In genomic region chr16:5965321-5965720, GRCh38 we compare ENCODE assay signal across 25 cellular contexts.
"Had no signal": no experiment of that assay in that cellular context is flagged by ENCODE, and none has a peak within 500 bp of the region (broad histone marks: within the 10 kb centered on the region; RNA-seq: fewer than 3 reads in every experiment).

No MANE protein-coding gene starts in this region.

- H3K27ac Mint-ChIP-seq: activated CD4-positive, alpha-beta memory T cell treated with anti-CD3 and anti-CD28 coated beads, Interleukin-2, amount 10 ng/mL, durations not matched to agents 7 days and 5 days; activated CD4-positive, alpha-beta T cell treated with anti-CD3 and anti-CD28 coated beads, Interleukin-2, amount 10 ng/mL, durations not matched to agents 7 days and 5 days; activated naive CD4-positive, alpha-beta T cell treated with anti-CD3 and anti-CD28 coated beads, Interleukin-2, amount 10 ng/mL, durations not matched to agents 7 days and 5 days; activated naive CD8-positive, alpha-beta T cell treated with anti-CD3 and anti-CD28 coated beads for 36 hours; activated T-helper 17 cell treated with anti-CD3 and anti-CD28 coated beads, Interleukin-2, amount 50 U/mL, for 72 hours; T-cell had no signal

- H3K36me3 Mint-ChIP-seq: activated naive CD4-positive, alpha-beta T cell treated with anti-CD3 and anti-CD28 coated beads, Interleukin-2, amount 10 ng/mL, durations not matched to agents 7 days and 5 days; T-cell had no signal

- H3K4me1 Mint-ChIP-seq: activated CD4-positive, alpha-beta memory T cell treated with anti-CD3 and anti-CD28 coated beads, Interleukin-2, amount 10 ng/mL, durations not matched to agents 7 days and 5 days; activated CD4-positive, alpha-beta T cell treated with anti-CD3 and anti-CD28 coated beads, Interleukin-2, amount 10 ng/mL, durations not matched to agents 7 days and 5 days; activated naive CD4-positive, alpha-beta T cell treated with anti-CD3 and anti-CD28 coated beads, Interleukin-2, amount 10 ng/mL, durations not matched to agents 7 days and 5 days; activated naive CD8-positive, alpha-beta T cell treated with anti-CD3 and anti-CD28 coated beads for 36 hours; activated T-helper 17 cell treated with anti-CD3 and anti-CD28 coated beads, Interleukin-2, amount 50 U/mL, for 72 hours; T-cell had no signal

- ATAC-seq: activated T-helper 17 cell treated with anti-CD3 and anti-CD28 coated beads, Interleukin-2, amount 50 U/mL, for 72 hours; K562; T-cell had no signal

- H3K27me3 Mint-ChIP-seq: activated CD4-positive, alpha-beta memory T cell treated with anti-CD3 and anti-CD28 coated beads, Interleukin-2, amount 10 ng/mL, durations not matched to agents 7 days and 5 days; activated CD4-positive, alpha-beta T cell treated with anti-CD3 and anti-CD28 coated beads, Interleukin-2, amount 10 ng/mL, durations not matched to agents 7 days and 5 days; activated naive CD4-positive, alpha-beta T cell treated with anti-CD3 and anti-CD28 coated beads, Interleukin-2, amount 10 ng/mL, durations not matched to agents 7 days and 5 days; activated naive CD8-positive, alpha-beta T cell treated with anti-CD3 and anti-CD28 coated beads for 36 hours; activated T-helper 17 cell treated with anti-CD3 and anti-CD28 coated beads, Interleukin-2, amount 50 U/mL, for 72 hours; T-cell had no signal

- DNase-seq: activated CD4-positive, alpha-beta memory T cell treated with anti-CD3 and anti-CD28 coated beads, Interleukin-2, amount 10 ng/mL, durations not matched to agents 7 days and 5 days; activated CD4-positive, alpha-beta T cell treated with anti-CD3 and anti-CD28 coated beads, Interleukin-2, amount 10 ng/mL, durations not matched to agents 7 days and 5 days; activated CD4-positive, CD25-positive, alpha-beta regulatory T cell; activated gamma-delta T cell treated with Interleukin-2 at 50 U/mL for 16 hours; activated naive CD4-positive, alpha-beta T cell treated with anti-CD3 and anti-CD28 coated beads, Interleukin-2, amount 10 ng/mL, durations not matched to agents 7 days and 5 days; activated naive CD8-positive, alpha-beta T cell treated with anti-CD3 and anti-CD28 coated beads for 36 hours; activated T-cell treated with anti-CD3 and anti-CD28 coated beads for 4 hours; activated T-cell treated with anti-CD3 and anti-CD28 coated beads, Interleukin-2, amount 50 U/mL, for 48 hours; brain microvascular endothelial cell; Karpas-422; MM.1S; NCI-H1105; NCI-H1436; NCI-H1694 treated with DMSO at 0.1 percent for 48 hours; NCI-H2107; NCI-H2171 treated with DMSO at 0.1 percent for 48 hours; NCI-H226; NCI-H510A; NCI-H526 treated with DMSO at 0.1 percent for 48 hours; SIG-M5; T-cell; T-helper 2 cell; T1000 had no signal

- H3K4me3 Mint-ChIP-seq: activated CD4-positive, alpha-beta memory T cell treated with anti-CD3 and anti-CD28 coated beads, Interleukin-2, amount 10 ng/mL, durations not matched to agents 7 days and 5 days; activated CD4-positive, alpha-beta T cell treated with anti-CD3 and anti-CD28 coated beads, Interleukin-2, amount 10 ng/mL, durations not matched to agents 7 days and 5 days; activated naive CD4-positive, alpha-beta T cell treated with anti-CD3 and anti-CD28 coated beads, Interleukin-2, amount 10 ng/mL, durations not matched to agents 7 days and 5 days; activated naive CD8-positive, alpha-beta T cell treated with anti-CD3 and anti-CD28 coated beads for 36 hours; activated T-helper 17 cell treated with anti-CD3 and anti-CD28 coated beads, Interleukin-2, amount 50 U/mL, for 72 hours; T-cell had no signal
